Comparison of ENCODE assay signal across 5 cellular contexts in genomic region chr6:104010897-104011296, GRCh38.
"Had no signal": no experiment of that assay in that cellular context is flagged by ENCODE, and none has a peak within 500 bp of the region (broad histone marks: within the 10 kb centered on the region; RNA-seq: fewer than 3 reads in every experiment).

No MANE protein-coding gene starts in this region.

- H3K27ac ChIP-seq: KMS-11 had no signal

- H3K4me3 ChIP-seq: GM23338 had no signal

- H2AFZ ChIP-seq: GM23338 had no signal

- H3K4me2 ChIP-seq: GM23338, KMS-11 had no signal

- DNase-seq: H9, HCEC 1CT, KBM-7 had no signal

- H3K9ac ChIP-seq: KMS-11 had no signal
